In the genomic region with DNA sequence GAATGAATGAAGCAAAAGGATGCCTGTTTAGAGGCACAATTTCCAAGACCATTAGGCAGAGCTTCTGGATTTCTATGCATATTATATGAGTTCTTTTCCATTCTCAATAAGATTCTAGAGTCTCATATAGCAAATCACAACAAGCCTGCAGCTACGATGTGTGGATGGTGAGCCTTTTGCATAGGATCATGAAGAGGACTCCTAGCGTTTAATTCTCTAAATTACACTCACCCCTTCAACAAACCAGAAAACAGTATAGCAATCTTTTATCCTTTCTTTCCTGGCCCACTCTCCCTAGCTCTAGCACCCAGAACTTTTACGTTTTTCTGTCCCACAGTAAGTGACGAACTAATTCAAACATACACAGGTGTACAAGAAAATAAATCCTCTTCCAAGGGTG, we compare ENCODE assay signal across 30 cellular contexts.
"Had no signal": no experiment of that assay in that cellular context is flagged by ENCODE, and none has a peak within 500 bp of the region (broad histone marks: within the 10 kb centered on the region; RNA-seq: fewer than 3 reads in every experiment).

No MANE protein-coding gene starts in this region.

- H3K4me3 ChIP-seq: adrenal gland, body of pancreas, esophagus squamous epithelium, gastroesophageal sphincter, heart right ventricle, hepatocyte had no signal

- H3K9me3 ChIP-seq: adrenal gland, esophagus squamous epithelium, gastroesophageal sphincter had no signal

- H3K27me3 ChIP-seq: adrenal gland, body of pancreas, esophagus squamous epithelium, gastroesophageal sphincter, heart right ventricle, hepatocyte had no signal

- H3K27ac ChIP-seq: adrenal gland, body of pancreas, epithelial cell of prostate, esophagus squamous epithelium, gastroesophageal sphincter, heart right ventricle, hepatocyte, WERI-Rb-1 had no signal

- H3K4me2 ChIP-seq: hepatocyte had no signal

- H3K4me1 ChIP-seq: adrenal gland, body of pancreas, esophagus squamous epithelium, gastroesophageal sphincter, heart right ventricle had no signal

- ATAC-seq: activated CD4-positive, CD25-positive, alpha-beta regulatory T cell treated with anti-CD3 and anti-CD28 coated beads, Interleukin-2, amount 50 U/mL, for 24 hours; activated CD8-positive, alpha-beta memory T cell treated with anti-CD3 and anti-CD28 coated beads, Interleukin-2, amount 10 ng/mL, durations not matched to agents 7 days and 5 days; activated CD8-positive, alpha-beta T cell treated with anti-CD3 and anti-CD28 coated beads, Interleukin-2, amount 10 ng/mL, durations not matched to agents 7 days and 5 days; activated naive CD8-positive, alpha-beta T cell treated with anti-CD3 and anti-CD28 coated beads, Interleukin-2, amount 50 U/mL, for 24 hours; body of pancreas; effector memory CD8-positive, alpha-beta T cell; gastroesophageal sphincter; heart right ventricle had no signal

- DNase-seq: activated B cell treated with CpG ODN at 0.5 μM for 24 hours; activated CD4-positive, alpha-beta memory T cell treated with anti-CD3 and anti-CD28 coated beads for 36 hours; activated CD4-positive, alpha-beta T cell treated with anti-CD3 and anti-CD28 coated beads for 48 hours; activated CD4-positive, alpha-beta T cell treated with anti-CD3 and anti-CD28 coated beads, Interleukin-2, amount 50 U/mL, for 1 hour; activated CD8-positive, alpha-beta memory T cell treated with anti-CD3 and anti-CD28 coated beads, Interleukin-2, amount 10 ng/mL, durations not matched to agents 7 days and 5 days; activated CD8-positive, alpha-beta memory T cell treated with anti-CD3 and anti-CD28 coated beads, Interleukin-2, amount 50 U/mL, for 4 hours; activated CD8-positive, alpha-beta T cell treated with anti-CD3 and anti-CD28 coated beads, Interleukin-2, amount 10 ng/mL, durations not matched to agents 7 days and 5 days; activated effector memory CD4-positive, alpha-beta T cell treated with anti-CD3 and anti-CD28 coated beads, Interleukin-2, amount 50 U/mL, for 16 hours; activated naive CD4-positive, alpha-beta T cell treated with anti-CD3 and anti-CD28 coated beads for 36 hours; activated naive CD8-positive, alpha-beta T cell treated with anti-CD3 and anti-CD28 coated beads for 36 hours; activated naive CD8-positive, alpha-beta T cell treated with anti-CD3 and anti-CD28 coated beads, Interleukin-2, amount 50 U/mL, for 24 hours; activated T-cell treated with anti-CD3 and anti-CD28 coated beads, Interleukin-2, amount 50 U/mL, for 1 hour; activated T-cell treated with anti-CD3 and anti-CD28 coated beads, Interleukin-2, amount 50 U/mL, for 48 hours; adrenal gland; amygdala; aorta; body of pancreas; caudate nucleus; cortex of kidney; dermis blood vessel endothelial cell; effector CD4-positive, alpha-beta T cell; effector memory CD8-positive, alpha-beta T cell; esophagus squamous epithelium; heart right ventricle; T1000; WERI-Rb-1 had no signal

- H3K79me2 ChIP-seq: hepatocyte had no signal

- H3K36me3 ChIP-seq: adrenal gland, esophagus squamous epithelium, gastroesophageal sphincter, heart right ventricle, WERI-Rb-1 had no signal

- H2AFZ ChIP-seq: hepatocyte had no signal
